Comparison of ENCODE assay signal across 6 cellular contexts in genomic region chr1:26329380-26329779, GRCh38. TPM values are rescaled to one million over a fixed set of nuclear protein-coding genes. Genes with fewer than 3 reads are reported as not detected.
"Had no signal": no experiment of that assay in that cellular context is flagged by ENCODE, and none has a peak within 500 bp of the region (broad histone marks: within the 10 kb centered on the region; RNA-seq: fewer than 3 reads in every experiment).

No MANE protein-coding gene starts in this region.

RNA-seq across cellular contexts. Expression of gene ZNF683, which starts 43.2 kb away (rescaled TPM):
- total RNA-seq: activated B cell treated with CpG ODN at 0.5 μM for 24 hours; activated CD4-positive, alpha-beta memory T cell treated with anti-CD3 and anti-CD28 coated beads for 36 hours; activated CD4-positive, alpha-beta T cell treated with anti-CD3 and anti-CD28 coated beads for 36 hours; activated CD4-positive, alpha-beta T cell treated with anti-CD3 and anti-CD28 coated beads, Interleukin-2, amount 10 ng/mL, durations not matched to agents 24 days and 14 days; T-helper 1 cell treated with Interleukin-12 subunit alpha and Interleukin-12 subunit beta and Interleukin-4 antibody, amounts not matched to agents 30 ng/mL and 1 ng/mL, for 36 hours; T-helper 17 cell had no signal
